In the genomic region with DNA sequence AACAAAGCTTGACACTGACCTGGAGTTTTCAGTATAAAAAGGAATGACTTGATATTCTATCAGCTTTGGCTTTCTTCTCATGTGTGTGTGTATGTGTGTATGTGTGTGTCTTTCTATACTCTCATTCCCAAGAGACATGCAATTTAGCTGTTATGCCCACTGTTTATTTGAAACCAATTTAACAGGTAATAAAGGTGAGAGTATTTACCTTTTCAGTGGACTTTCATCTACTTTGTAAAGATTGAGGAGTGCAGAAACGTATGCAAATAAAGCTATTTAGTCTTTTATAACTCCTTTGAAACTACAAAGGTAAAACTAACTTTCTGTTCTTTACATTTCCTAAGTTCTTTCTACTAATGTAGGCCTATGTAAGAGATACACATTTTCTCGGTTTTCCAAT, we compare ENCODE assay signal across 25 cellular contexts.
DNase-seq lines count a peak whose midpoint lies in the region; ATAC-seq, FAIRE-seq and TF ChIP-seq lines count a peak whose summit lies in the region.
"Had no signal": no experiment of that assay in that cellular context is flagged by ENCODE, and none has a peak within 500 bp of the region (broad histone marks: within the 10 kb centered on the region; RNA-seq: fewer than 3 reads in every experiment).

No MANE protein-coding gene starts in this region.

- DNase-seq in DMS 273 (lab: John Stamatoyannopoulos, UW; ENCODE audit: unreplicated experiment) (peak; percentile 30), DMS 273 treated with DMSO at 0.1 percent for 48 hours (lab: John Stamatoyannopoulos, UW) (no peak), NCI-H2171 (lab: John Stamatoyannopoulos, UW) (peak; percentile 10), putamen (ENCODE audit: low spot score) (no peak), ovary (no peak), stomach (no peak)
- DNase-seq: Caco-2; CD8-positive, alpha-beta T cell; DMS79 treated with DMSO at 0.1 percent for 48 hours; GF-D8; H9; KBM-7; MG63; NCI-H1105 treated with DMSO at 0.1 percent for 48 hours; NCI-H2081 treated with DMSO at 0.1 percent for 48 hours; NCI-H2227 treated with DMSO at 0.1 percent for 48 hours; SHP77 treated with DMSO at 0.1 percent for 48 hours; T-helper 1 cell had no signal

- TF ChIP-seq CTCF in ovary (IDR thresholded peaks at IDR 0.05) (no peak), stomach (IDR thresholded peaks at IDR 0.05) (no peak)

- no peak for TF ChIP-seq EP300 in ovary (IDR thresholded peaks at IDR 0.05)
- no peak for TF ChIP-seq EP300 in stomach (IDR thresholded peaks at IDR 0.05)

- H3K9me3 ChIP-seq in ovary (no peaks in the 10 kb centered on the region), stomach (no peaks in the 10 kb centered on the region)
- H3K9me3 ChIP-seq: Caco-2, MG63 had no signal

- intact Hi-C loops in ovary (cut with DNase I), result no loop called here
- intact Hi-C loops in stomach (cut with DNase I; ENCODE audit: low total_unique reads), result no loop called here

- H3K27ac ChIP-seq in ovary (no peak overlapping the region), stomach (no peak overlapping the region)
- H3K27ac ChIP-seq: 22Rv1, C4-2B had no signal

- H3K4me3 ChIP-seq in ovary (no peak overlapping the region), stomach (no peak overlapping the region)
- H3K4me3 ChIP-seq: MG63 had no signal

- no peak for ATAC-seq in HG02852 (IDR thresholded peaks at IDR 0.05; ENCODE audit: unreplicated experiment)
- ATAC-seq: CD8-positive, alpha-beta T cell; Panc1 had no signal

- H3K27me3 ChIP-seq in ovary (no peaks in the 10 kb centered on the region), stomach (no peaks in the 10 kb centered on the region)
- H3K27me3 ChIP-seq: MG63 had no signal

- peak; percentile 43 for FAIRE-seq in colon (lab: Jason Lieb, UNC)
- FAIRE-seq: GM12891, HTR-8/SVneo had no signal

- no peaks in the 10 kb centered on the region for H3K36me3 ChIP-seq in ovary
- H3K36me3 ChIP-seq in stomach, result no peaks in the 10 kb centered on the region
- H3K36me3 ChIP-seq: MG63 had no signal

- TF ChIP-seq POLR2A in ovary (IDR thresholded peaks at IDR 0.05) (no peak), stomach (IDR thresholded peaks at IDR 0.05) (no peak)

- WGBS in ovary, 3 donors, result 77 to 82% (median 78%) methylated on average over 2 of the region's 2 CpGs
- 30 to 47% (median 38%) methylated on average over 2 of the region's 2 CpGs for WGBS in stomach, 5 donors

- H3K4me1 ChIP-seq in ovary (ENCODE audit: insufficient read depth) (no peaks in the 10 kb centered on the region), stomach (no peaks in the 10 kb centered on the region)

Comparison
In these comparisons a context has a peak if more than half of its experiments do, and no peak if none do; other contexts are left out.
1. DNase-seq: peak in DMS 273 (single experiment) and NCI-H2171 (single experiment); none in DMS 273 treated with DMSO at 0.1 percent for 48 hours (single experiment), putamen (single experiment), ovary (0 of 5) and stomach (single experiment).